In the genomic region with DNA sequence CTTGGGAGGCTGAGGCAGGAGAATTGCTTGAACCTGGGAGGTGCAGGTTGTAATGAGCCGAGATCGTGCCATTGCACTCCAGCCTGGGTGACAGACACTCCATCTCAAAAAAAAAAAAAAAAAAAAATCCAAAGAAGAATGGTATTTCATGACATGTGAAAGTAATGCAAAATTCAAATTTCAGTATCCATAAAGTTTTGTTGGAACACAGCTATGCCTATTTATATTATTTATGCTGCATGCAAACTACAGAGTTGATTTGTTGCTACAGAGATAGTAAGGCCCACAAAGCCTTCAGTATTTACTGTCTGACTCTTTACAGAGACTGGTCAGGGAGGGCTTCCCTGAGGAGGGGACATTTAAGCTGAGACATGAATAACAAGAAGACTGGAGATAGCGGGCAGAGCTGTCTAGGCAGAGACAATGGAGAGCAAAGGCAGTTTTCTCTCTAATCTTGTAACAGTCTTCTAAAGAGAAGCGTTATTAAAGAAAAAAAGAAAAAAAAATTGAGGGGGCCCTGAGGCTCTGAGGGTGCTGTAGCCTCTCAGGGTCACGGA, we compare ENCODE assay signal across 1 cellular context.
TF ChIP-seq lines count a peak whose summit lies in the region.

No MANE protein-coding gene starts in this region.

TF ChIP-seq in K562, 482 proteins besides CTCF, POLR2A, EP300 and RAD21:
- TF ChIP-seq, protein P1, sequence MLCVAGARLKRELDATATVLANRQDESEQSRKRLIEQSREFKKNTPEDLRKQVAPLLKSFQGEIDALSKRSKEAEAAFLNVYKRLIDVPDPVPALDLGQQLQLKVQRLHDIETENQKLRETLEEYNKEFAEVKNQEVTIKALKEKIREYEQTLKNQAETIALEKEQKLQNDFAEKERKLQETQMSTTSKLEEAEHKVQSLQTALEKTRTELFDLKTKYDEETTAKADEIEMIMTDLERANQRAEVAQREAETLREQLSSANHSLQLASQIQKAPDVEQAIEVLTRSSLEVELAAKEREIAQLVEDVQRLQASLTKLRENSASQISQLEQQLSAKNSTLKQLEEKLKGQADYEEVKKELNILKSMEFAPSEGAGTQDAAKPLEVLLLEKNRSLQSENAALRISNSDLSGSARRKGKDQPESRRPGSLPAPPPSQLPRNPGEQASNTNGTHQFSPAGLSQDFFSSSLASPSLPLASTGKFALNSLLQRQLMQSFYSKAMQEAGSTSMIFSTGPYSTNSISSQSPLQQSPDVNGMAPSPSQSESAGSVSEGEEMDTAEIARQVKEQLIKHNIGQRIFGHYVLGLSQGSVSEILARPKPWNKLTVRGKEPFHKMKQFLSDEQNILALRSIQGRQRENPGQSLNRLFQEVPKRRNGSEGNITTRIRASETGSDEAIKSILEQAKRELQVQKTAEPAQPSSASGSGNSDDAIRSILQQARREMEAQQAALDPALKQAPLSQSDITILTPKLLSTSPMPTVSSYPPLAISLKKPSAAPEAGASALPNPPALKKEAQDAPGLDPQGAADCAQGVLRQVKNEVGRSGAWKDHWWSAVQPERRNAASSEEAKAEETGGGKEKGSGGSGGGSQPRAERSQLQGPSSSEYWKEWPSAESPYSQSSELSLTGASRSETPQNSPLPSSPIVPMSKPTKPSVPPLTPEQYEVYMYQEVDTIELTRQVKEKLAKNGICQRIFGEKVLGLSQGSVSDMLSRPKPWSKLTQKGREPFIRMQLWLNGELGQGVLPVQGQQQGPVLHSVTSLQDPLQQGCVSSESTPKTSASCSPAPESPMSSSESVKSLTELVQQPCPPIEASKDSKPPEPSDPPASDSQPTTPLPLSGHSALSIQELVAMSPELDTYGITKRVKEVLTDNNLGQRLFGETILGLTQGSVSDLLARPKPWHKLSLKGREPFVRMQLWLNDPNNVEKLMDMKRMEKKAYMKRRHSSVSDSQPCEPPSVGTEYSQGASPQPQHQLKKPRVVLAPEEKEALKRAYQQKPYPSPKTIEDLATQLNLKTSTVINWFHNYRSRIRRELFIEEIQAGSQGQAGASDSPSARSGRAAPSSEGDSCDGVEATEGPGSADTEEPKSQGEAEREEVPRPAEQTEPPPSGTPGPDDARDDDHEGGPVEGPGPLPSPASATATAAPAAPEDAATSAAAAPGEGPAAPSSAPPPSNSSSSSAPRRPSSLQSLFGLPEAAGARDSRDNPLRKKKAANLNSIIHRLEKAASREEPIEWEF (CRISPR knock-in tag; IDR thresholded peaks at IDR 0.05), result no peak
- TF ChIP-seq, protein P2, sequence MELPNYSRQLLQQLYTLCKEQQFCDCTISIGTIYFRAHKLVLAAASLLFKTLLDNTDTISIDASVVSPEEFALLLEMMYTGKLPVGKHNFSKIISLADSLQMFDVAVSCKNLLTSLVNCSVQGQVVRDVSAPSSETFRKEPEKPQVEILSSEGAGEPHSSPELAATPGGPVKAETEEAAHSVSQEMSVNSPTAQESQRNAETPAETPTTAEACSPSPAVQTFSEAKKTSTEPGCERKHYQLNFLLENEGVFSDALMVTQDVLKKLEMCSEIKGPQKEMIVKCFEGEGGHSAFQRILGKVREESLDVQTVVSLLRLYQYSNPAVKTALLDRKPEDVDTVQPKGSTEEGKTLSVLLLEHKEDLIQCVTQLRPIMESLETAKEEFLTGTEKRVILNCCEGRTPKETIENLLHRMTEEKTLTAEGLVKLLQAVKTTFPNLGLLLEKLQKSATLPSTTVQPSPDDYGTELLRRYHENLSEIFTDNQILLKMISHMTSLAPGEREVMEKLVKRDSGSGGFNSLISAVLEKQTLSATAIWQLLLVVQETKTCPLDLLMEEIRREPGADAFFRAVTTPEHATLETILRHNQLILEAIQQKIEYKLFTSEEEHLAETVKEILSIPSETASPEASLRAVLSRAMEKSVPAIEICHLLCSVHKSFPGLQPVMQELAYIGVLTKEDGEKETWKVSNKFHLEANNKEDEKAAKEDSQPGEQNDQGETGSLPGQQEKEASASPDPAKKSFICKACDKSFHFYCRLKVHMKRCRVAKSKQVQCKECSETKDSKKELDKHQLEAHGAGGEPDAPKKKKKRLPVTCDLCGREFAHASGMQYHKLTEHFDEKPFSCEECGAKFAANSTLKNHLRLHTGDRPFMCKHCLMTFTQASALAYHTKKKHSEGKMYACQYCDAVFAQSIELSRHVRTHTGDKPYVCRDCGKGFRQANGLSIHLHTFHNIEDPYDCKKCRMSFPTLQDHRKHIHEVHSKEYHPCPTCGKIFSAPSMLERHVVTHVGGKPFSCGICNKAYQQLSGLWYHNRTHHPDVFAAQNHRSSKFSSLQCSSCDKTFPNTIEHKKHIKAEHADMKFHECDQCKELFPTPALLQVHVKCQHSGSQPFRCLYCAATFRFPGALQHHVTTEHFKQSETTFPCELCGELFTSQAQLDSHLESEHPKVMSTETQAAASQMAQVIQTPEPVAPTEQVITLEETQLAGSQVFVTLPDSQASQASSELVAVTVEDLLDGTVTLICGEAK (IDR thresholded peaks at IDR 0.05), result peak; percentile 57; the same call in 1 of the 2 replicates
- TF ChIP-seq, protein P2 (CRISPR knock-in tag; IDR thresholded peaks at IDR 0.05), result peak; percentile 51; the same call in 1 of the 2 replicates
- TF ChIP-seq RBM25 (IDR thresholded peaks at IDR 0.05; ENCODE audit: low read depth, low read length, severe bottlenecking) (peak; percentile 56), BCOR (IDR thresholded peaks at IDR 0.05) (peak; percentile 44; the same call in 1 of the 2 replicates), XRCC4 (IDR thresholded peaks at IDR 0.05; ENCODE audit: extremely low read depth, insufficient read depth, insufficient read length) (no peak), ZFP36 (IDR thresholded peaks at IDR 0.05; ENCODE audit: low read depth, low read length, partially characterized antibody) (peak; percentile 93), JUND (IDR thresholded peaks at IDR 0.05; ENCODE audit: borderline replicate concordance, low read depth, low read length) (no peak), JUND (tag; IDR thresholded peaks at IDR 0.05; ENCODE audit: borderline replicate concordance, low read depth, low read length) (no peak)
- TF ChIP-seq, protein P3, sequence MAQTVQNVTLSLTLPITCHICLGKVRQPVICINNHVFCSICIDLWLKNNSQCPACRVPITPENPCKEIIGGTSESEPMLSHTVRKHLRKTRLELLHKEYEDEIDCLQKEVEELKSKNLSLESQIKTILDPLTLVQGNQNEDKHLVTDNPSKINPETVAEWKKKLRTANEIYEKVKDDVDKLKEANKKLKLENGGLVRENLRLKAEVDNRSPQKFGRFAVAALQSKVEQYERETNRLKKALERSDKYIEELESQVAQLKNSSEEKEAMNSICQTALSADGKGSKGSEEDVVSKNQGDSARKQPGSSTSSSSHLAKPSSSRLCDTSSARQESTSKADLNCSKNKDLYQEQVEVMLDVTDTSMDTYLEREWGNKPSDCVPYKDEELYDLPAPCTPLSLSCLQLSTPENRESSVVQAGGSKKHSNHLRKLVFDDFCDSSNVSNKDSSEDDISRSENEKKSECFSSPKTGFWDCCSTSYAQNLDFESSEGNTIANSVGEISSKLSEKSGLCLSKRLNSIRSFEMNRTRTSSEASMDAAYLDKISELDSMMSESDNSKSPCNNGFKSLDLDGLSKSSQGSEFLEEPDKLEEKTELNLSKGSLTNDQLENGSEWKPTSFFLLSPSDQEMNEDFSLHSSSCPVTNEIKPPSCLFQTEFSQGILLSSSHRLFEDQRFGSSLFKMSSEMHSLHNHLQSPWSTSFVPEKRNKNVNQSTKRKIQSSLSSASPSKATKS (CRISPR knock-in tag; IDR thresholded peaks at IDR 0.05), result no peak
